8 cellular contexts compared by ENCODE assay signal in the genomic region with DNA sequence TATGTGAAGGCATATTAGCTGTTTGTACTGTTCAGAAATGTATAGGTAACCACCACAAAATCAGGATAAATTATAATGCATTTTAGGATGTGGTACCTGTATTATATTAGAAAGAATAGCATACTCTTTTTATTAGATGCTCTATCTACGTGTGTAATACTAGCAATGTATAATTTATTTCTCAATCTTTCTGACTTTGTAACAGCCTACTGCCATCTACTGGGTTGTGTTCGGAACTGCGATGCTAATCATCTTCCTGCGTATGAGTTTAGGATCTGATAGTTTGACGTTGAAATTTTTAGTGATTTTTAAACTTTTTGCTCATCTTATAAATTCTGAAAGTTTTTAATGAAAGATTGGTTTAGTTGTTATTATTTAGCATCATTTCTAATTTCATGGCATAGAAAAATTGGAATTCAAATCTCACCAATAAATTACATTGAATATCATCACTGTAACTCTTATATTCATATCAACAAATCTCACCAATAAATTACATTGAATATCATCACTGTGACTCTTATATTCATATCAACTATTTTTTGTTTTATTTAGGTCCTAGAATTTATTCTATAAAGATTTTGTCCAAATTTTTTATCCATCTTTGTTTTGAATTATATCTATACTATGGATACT.
DNase-seq lines count a peak whose midpoint lies in the region; ATAC-seq and TF ChIP-seq lines count a peak whose summit lies in the region.

No MANE protein-coding gene starts in this region.

- no peaks in the 10 kb centered on the region for H3K9me3 ChIP-seq in upper lobe of left lung
- H3K9me3 ChIP-seq in naive thymus-derived CD4-positive, alpha-beta T cell (ENCODE audit: control insufficient read depth in 2 of 3, low read length in 3 of 3) = no peaks in the 10 kb centered on the region

- ATAC-seq in HG03378 (IDR thresholded peaks at IDR 0.05; ENCODE audit: unreplicated experiment) = peak; percentile 56
- ATAC-seq in upper lobe of left lung (ENCODE audit: low FRiP score in 2 of 2) = peak in 1 of 2 donors; percentile 70
- no peak for ATAC-seq in naive thymus-derived CD4-positive, alpha-beta T cell
- ATAC-seq in HG03045 (IDR thresholded peaks at IDR 0.05; ENCODE audit: unreplicated experiment) = no peak

- no peak overlapping the region for H3K4me3 Mint-ChIP-seq in naive thymus-derived CD4-positive, alpha-beta T cell

- intact Hi-C loops in head of caudate nucleus (cut with DNase I) = no loop called here
- intact Hi-C loops in naive thymus-derived CD4-positive, alpha-beta T cell (cut with micrococcal nuclease) = no loop called here

- H3K9me3 Mint-ChIP-seq in naive thymus-derived CD4-positive, alpha-beta T cell = peaks cover 0 to 7% (median 3%) of the 10 kb centered on the region in 11 donors

- H3K4me3 ChIP-seq in GM06990 (replicated peaks; ENCODE audit: low read depth, low read length) (no peak overlapping the region), upper lobe of left lung (no peak overlapping the region)
- no peak overlapping the region for H3K4me3 ChIP-seq in naive thymus-derived CD4-positive, alpha-beta T cell (ENCODE audit: low read length)

- no peaks in the 10 kb centered on the region for H3K4me1 ChIP-seq in upper lobe of left lung
- H3K4me1 ChIP-seq in naive thymus-derived CD4-positive, alpha-beta T cell (ENCODE audit: control insufficient read depth in 2 of 2, insufficient read depth in 2 of 2, low read length in 2 of 2) = no peaks in the 10 kb centered on the region

- no peaks in the 10 kb centered on the region for H3K27me3 ChIP-seq in GM06990 (replicated peaks; ENCODE audit: control insufficient read depth, insufficient read depth, low read length)
- no peaks in the 10 kb centered on the region for H3K27me3 ChIP-seq in upper lobe of left lung
- no peaks in the 10 kb centered on the region for H3K27me3 ChIP-seq in naive thymus-derived CD4-positive, alpha-beta T cell (ENCODE audit: control insufficient read depth in 2 of 2, insufficient read depth in 2 of 2, low read length in 2 of 2)

- no peak for TF ChIP-seq POLR2A in upper lobe of left lung (IDR thresholded peaks at IDR 0.05)

- POLR2A ChIA-PET in naive thymus-derived CD4-positive, alpha-beta T cell (lab: Charles Lee) = no interaction called here

- 3 to 6% methylated on average over 5 of the region's 5 CpGs for WGBS in upper lobe of left lung, 2 donors

- H3K36me3 Mint-ChIP-seq in naive thymus-derived CD4-positive, alpha-beta T cell = no peaks in the 10 kb centered on the region

- H3K27me3 Mint-ChIP-seq in naive thymus-derived CD4-positive, alpha-beta T cell = no peaks in the 10 kb centered on the region

- H3K36me3 ChIP-seq in GM06990 (ENCODE audit: control insufficient read depth, insufficient read depth, low read length) (no peaks in the 10 kb centered on the region), upper lobe of left lung (no peaks in the 10 kb centered on the region)
- no peaks in the 10 kb centered on the region for H3K36me3 ChIP-seq in naive thymus-derived CD4-positive, alpha-beta T cell (ENCODE audit: control insufficient read depth in 2 of 3, insufficient read depth in 3 of 3, low read length in 3 of 3)

- CTCF ChIA-PET in naive thymus-derived CD4-positive, alpha-beta T cell (lab: Charles Lee) = no interaction called here

- H3K27ac ChIP-seq in upper lobe of left lung = no peak overlapping the region
- H3K27ac ChIP-seq in naive thymus-derived CD4-positive, alpha-beta T cell (ENCODE audit: low read depth, low read length) = no peak overlapping the region

- no peak for TF ChIP-seq EP300 in upper lobe of left lung (IDR thresholded peaks at IDR 0.05)

- TF ChIP-seq CTCF in GM06990 (IDR thresholded peaks at IDR 0.05; ENCODE audit: insufficient read depth, low read length, poor library complexity, severe bottlenecking) (peak; percentile 64), upper lobe of left lung (IDR thresholded peaks at IDR 0.05) (peak in 5 of 6 experiments; percentile 42 to 57 (median 46))

- no peaks in the 10 kb centered on the region for H3K4me1 Mint-ChIP-seq in naive thymus-derived CD4-positive, alpha-beta T cell

- H3K27ac Mint-ChIP-seq in naive thymus-derived CD4-positive, alpha-beta T cell = no peak overlapping the region

- DNase-seq in GM06990 (ENCODE audit: extremely low read depth, insufficient read length) (no peak), SKM-1 treated with dmso at 0.1 percent for 144 hours (lab: John Stamatoyannopoulos, UW; ENCODE audit: unreplicated experiment) (peak; percentile 28), head of caudate nucleus (peak in 31 of 42 donors; percentile 5 to 62 (median 29)), upper lobe of left lung (no peak), T-helper 1 cell (no peak)
- DNase-seq in naive thymus-derived CD4-positive, alpha-beta T cell = no peak

Comparison
In these comparisons a context has a peak if more than half of its experiments do, and no peak if none do; other contexts are left out.
1. DNase-seq: peak in SKM-1 treated with dmso at 0.1 percent for 144 hours (single experiment) and head of caudate nucleus (31 of 42); none in GM06990 (single experiment), upper lobe of left lung (0 of 2), naive thymus-derived CD4-positive, alpha-beta T cell (0 of 9) and T-helper 1 cell (0 of 5).